1 cellular context compared by ENCODE assay signal in the genomic region with DNA sequence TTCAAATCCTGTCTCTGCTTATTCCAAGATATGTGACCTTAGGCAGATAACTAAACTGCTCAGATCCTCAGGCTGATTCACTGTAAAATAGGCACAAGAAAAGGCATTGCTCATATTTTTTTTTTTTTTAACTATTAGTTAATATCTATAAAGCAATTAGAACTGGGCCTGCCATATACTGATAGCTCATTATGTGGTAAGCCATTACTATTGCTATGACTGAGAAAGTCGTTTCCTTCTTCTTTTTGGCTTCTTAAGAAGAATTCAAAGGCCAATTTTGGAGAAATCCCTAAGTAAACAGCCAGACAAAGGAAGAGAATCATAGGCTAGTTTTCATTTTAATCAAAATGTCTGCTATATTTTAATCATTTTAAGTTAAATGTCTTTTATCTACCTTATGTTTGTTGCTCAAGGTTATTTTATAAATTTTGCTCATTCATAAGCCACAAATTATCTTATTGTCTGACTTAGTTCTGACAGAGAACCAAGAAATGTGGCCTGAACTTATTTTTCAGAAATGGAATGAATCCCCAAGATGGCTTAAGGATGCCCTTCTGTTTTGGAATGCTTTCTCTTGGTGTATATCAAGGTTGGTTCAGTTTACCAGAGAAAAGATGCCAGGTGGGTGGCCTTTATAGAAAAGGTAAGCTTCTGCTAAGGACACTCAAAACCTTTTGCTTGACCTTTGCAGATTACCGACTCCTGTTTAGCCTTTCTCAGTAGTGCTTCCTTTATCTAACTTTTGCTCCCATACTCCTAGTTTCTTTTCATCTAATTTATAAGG.
A peak's percentile ranks its signal among the peaks of the same experiment; 100 is the strongest.
TF ChIP-seq lines count a peak whose summit lies in the region.

No MANE protein-coding gene starts in this region.

TF ChIP-seq in GM12878, 131 proteins besides CTCF, POLR2A, EP300 and RAD21 (continued from another document):
- TF ChIP-seq, protein P1, sequence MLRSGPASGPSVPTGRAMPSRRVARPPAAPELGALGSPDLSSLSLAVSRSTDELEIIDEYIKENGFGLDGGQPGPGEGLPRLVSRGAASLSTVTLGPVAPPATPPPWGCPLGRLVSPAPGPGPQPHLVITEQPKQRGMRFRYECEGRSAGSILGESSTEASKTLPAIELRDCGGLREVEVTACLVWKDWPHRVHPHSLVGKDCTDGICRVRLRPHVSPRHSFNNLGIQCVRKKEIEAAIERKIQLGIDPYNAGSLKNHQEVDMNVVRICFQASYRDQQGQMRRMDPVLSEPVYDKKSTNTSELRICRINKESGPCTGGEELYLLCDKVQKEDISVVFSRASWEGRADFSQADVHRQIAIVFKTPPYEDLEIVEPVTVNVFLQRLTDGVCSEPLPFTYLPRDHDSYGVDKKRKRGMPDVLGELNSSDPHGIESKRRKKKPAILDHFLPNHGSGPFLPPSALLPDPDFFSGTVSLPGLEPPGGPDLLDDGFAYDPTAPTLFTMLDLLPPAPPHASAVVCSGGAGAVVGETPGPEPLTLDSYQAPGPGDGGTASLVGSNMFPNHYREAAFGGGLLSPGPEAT (IDR thresholded peaks at IDR 0.05; ENCODE audit: low read depth), result no peak
- TF ChIP-seq, protein P2, sequence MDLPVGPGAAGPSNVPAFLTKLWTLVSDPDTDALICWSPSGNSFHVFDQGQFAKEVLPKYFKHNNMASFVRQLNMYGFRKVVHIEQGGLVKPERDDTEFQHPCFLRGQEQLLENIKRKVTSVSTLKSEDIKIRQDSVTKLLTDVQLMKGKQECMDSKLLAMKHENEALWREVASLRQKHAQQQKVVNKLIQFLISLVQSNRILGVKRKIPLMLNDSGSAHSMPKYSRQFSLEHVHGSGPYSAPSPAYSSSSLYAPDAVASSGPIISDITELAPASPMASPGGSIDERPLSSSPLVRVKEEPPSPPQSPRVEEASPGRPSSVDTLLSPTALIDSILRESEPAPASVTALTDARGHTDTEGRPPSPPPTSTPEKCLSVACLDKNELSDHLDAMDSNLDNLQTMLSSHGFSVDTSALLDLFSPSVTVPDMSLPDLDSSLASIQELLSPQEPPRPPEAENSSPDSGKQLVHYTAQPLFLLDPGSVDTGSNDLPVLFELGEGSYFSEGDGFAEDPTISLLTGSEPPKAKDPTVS (IDR thresholded peaks at IDR 0.05; ENCODE audit: low read depth, low read length), result no peak
- TF ChIP-seq ZNF384 (IDR thresholded peaks at IDR 0.05; ENCODE audit: borderline replicate concordance, low read depth, low read length) (0 out of 2 replicates have a peak, but pooled peaks have one; percentile 17), MTA2 (IDR thresholded peaks at IDR 0.05; ENCODE audit: low read depth) (peak; percentile 88), MXI1 (IDR thresholded peaks at IDR 0.05; ENCODE audit: low read depth, low read length) (no peak), ZNF217 (IDR thresholded peaks at IDR 0.05) (peak; percentile 44; the same call in 1 of the 2 replicates), JUNB (IDR thresholded peaks at IDR 0.05) (peak; percentile 54), HCFC1 (IDR thresholded peaks at IDR 0.05; ENCODE audit: low read length) (no peak), MEF2B (IDR thresholded peaks at IDR 0.05; ENCODE audit: partially characterized antibody, poor library complexity, severe bottlenecking) (no peak)
- TF ChIP-seq, protein P3, sequence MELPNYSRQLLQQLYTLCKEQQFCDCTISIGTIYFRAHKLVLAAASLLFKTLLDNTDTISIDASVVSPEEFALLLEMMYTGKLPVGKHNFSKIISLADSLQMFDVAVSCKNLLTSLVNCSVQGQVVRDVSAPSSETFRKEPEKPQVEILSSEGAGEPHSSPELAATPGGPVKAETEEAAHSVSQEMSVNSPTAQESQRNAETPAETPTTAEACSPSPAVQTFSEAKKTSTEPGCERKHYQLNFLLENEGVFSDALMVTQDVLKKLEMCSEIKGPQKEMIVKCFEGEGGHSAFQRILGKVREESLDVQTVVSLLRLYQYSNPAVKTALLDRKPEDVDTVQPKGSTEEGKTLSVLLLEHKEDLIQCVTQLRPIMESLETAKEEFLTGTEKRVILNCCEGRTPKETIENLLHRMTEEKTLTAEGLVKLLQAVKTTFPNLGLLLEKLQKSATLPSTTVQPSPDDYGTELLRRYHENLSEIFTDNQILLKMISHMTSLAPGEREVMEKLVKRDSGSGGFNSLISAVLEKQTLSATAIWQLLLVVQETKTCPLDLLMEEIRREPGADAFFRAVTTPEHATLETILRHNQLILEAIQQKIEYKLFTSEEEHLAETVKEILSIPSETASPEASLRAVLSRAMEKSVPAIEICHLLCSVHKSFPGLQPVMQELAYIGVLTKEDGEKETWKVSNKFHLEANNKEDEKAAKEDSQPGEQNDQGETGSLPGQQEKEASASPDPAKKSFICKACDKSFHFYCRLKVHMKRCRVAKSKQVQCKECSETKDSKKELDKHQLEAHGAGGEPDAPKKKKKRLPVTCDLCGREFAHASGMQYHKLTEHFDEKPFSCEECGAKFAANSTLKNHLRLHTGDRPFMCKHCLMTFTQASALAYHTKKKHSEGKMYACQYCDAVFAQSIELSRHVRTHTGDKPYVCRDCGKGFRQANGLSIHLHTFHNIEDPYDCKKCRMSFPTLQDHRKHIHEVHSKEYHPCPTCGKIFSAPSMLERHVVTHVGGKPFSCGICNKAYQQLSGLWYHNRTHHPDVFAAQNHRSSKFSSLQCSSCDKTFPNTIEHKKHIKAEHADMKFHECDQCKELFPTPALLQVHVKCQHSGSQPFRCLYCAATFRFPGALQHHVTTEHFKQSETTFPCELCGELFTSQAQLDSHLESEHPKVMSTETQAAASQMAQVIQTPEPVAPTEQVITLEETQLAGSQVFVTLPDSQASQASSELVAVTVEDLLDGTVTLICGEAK (IDR thresholded peaks at IDR 0.05; ENCODE audit: borderline replicate concordance), result no peak
- TF ChIP-seq, protein P4, sequence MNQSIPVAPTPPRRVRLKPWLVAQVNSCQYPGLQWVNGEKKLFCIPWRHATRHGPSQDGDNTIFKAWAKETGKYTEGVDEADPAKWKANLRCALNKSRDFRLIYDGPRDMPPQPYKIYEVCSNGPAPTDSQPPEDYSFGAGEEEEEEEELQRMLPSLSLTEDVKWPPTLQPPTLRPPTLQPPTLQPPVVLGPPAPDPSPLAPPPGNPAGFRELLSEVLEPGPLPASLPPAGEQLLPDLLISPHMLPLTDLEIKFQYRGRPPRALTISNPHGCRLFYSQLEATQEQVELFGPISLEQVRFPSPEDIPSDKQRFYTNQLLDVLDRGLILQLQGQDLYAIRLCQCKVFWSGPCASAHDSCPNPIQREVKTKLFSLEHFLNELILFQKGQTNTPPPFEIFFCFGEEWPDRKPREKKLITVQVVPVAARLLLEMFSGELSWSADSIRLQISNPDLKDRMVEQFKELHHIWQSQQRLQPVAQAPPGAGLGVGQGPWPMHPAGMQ (IDR thresholded peaks at IDR 0.05; ENCODE audit: borderline replicate concordance), result no peak
